Comparison of ENCODE assay signal across 8 cellular contexts in the genomic region with DNA sequence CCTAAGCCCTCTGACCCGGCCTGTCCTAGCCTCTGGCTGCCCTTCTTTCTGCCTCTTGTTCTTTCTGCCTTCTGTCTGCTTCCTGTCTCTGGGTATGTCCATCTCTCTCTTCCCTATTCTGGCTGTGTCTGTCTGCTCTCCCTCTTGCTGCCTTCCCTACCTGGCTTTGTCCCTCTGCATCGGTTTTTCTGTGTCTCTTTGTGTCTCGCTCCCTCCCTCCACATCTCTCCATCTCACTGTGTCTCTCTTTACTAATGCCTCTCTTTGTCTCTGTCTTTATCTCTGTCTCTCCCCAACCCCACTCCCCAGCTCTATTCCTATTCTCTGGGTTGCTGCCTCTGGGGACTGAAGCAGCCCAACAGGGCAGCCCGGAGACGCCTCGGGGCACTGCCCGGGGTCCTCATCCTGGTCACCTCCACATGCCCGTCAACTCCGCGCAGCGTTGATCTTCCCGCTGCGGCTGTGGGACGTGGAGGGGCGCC. TPM values are rescaled to one million over a fixed set of nuclear protein-coding genes. Genes with fewer than 3 reads are reported as not detected.
DNase-seq lines count a peak whose midpoint lies in the region; ATAC-seq, FAIRE-seq and TF ChIP-seq lines count a peak whose summit lies in the region.

No MANE protein-coding gene starts in this region.

- H3K4ac ChIP-seq in IMR-90 (ENCODE audit: low read depth, low read length) = peak overlapping the region; percentile 98

- H3K4me3 ChIP-seq in IMR-90 (ENCODE audit: insufficient read depth, low read depth, low read length) = peak overlapping the region; percentile 55
- peak overlapping the region; percentile 64 for H3K4me3 ChIP-seq in astrocyte (ENCODE audit: insufficient read depth, low read depth, low read length)
- peak overlapping the region; percentile 60 to 65 for H3K4me3 ChIP-seq in mucosa of rectum (ENCODE audit: low read length in 2 of 2)

- dilution Hi-C loops in IMR-90 (cut with HindIII; ENCODE audit: low sequenced_read_pairs, unreplicated experiment) = no loop called here

- CTCF ChIA-PET in IMR-90 (lab: Yijun Ruan, JAX) = interaction anchor here (0.6 to 5.8 kb wide), 6 partner anchors 10 to 214 kb away, joined by 3 to 47 read pairs (median 4); a partner anchor contains a TSS

- peak overlapping the region; percentile 22 for H2BK5ac ChIP-seq in IMR-90 (ENCODE audit: low read depth, low read length, poor library complexity, severe bottlenecking)

- H3K4me2 ChIP-seq in IMR-90 (ENCODE audit: low read depth, low read length) (peak overlapping the region; percentile 92), astrocyte (ENCODE audit: low read length) (peak overlapping the region; percentile 94)

- H3K27me3 Mint-ChIP-seq in astrocyte (ENCODE audit: low read depth, unreplicated experiment) = peaks cover 29% of the 10 kb centered on the region

- 5% methylated on average over 9 of the region's 15 CpGs; no CpG with 5 or more reads in 1 of the 2 experiments for WGBS in IMR-90 (ENCODE audit: extremely low coverage in 2 of 2, insufficient read length in 1 of 2), 2 experiments

- peak overlapping the region; percentile 95 for H3K27ac Mint-ChIP-seq in astrocyte (ENCODE audit: unreplicated experiment)

- H3K9me3 Mint-ChIP-seq in astrocyte (ENCODE audit: unreplicated experiment) = no peaks in the 10 kb centered on the region

- H3K79me1 ChIP-seq in IMR-90 (ENCODE audit: low read depth in 1 of 2, low read length in 2 of 2) = peaks cover 0 to 10% of the 10 kb centered on the region in 2 experiments; a peak in 1 of 4 replicates

- peak overlapping the region; percentile 16; the same call in 1 of the 3 replicates for H2BK15ac ChIP-seq in IMR-90 (ENCODE audit: low read depth, low read length)

- H3K14ac ChIP-seq in IMR-90 (replicated peaks; ENCODE audit: low read depth, low read length) = peak overlapping the region; percentile 94

- H2AK5ac ChIP-seq in IMR-90 (ENCODE audit: low read depth, low read length) = peak overlapping the region; percentile 93

- POLR2A ChIA-PET in IMR-90 (lab: Charles Lee; ENCODE audit: unreplicated experiment) = interaction anchor here (0.5 to 1.9 kb wide), 4 partner anchors 10 to 377 kb away, joined by 3 to 8 read pairs (median 6); a partner anchor contains a TSS

- TF ChIP-seq RAD21 in IMR-90 (IDR thresholded peaks at IDR 0.05; ENCODE audit: low read length) = no peak

- H3K27ac ChIP-seq in IMR-90 (ENCODE audit: insufficient read depth, low read length) (peak overlapping the region; percentile 73), astrocyte (ENCODE audit: low read depth, low read length) (no peak overlapping the region), mucosa of rectum (ENCODE audit: low read depth in 2 of 2, low read length in 2 of 2) (no peak overlapping the region)

- H3K4me1 ChIP-seq in IMR-90 (ENCODE audit: control insufficient read depth, insufficient read depth, low read length) = peaks cover 17% of the 10 kb centered on the region
- H3K4me1 ChIP-seq in astrocyte (ENCODE audit: insufficient read depth, low read length) = peaks cover 34% of the 10 kb centered on the region
- H3K4me1 ChIP-seq in mucosa of rectum (ENCODE audit: control insufficient read depth in 2 of 2, insufficient read depth in 2 of 2, low read length in 2 of 2) = peaks cover 36 to 52% of the 10 kb centered on the region in 2 donors

- H3K4me3 Mint-ChIP-seq in astrocyte (ENCODE audit: unreplicated experiment) = peak overlapping the region; percentile 87

- peak overlapping the region; percentile 62 for H4K5ac ChIP-seq in IMR-90 (ENCODE audit: low read depth, low read length)

- BruUV-seq in IMR-90 (replicated peaks; lab: Mats Ljungman, UMichigan) = TSS peak; percentile 36

- H3K18ac ChIP-seq in IMR-90 (ENCODE audit: low read depth, low read length) = peak overlapping the region; percentile 12

- ATAC-seq in IMR-90 (ENCODE audit: low read depth) (peak; percentile 2), GM21360 (IDR thresholded peaks at IDR 0.05; ENCODE audit: unreplicated experiment) (no peak)

- peak; percentile 83 for DNase-seq in DMS53 (lab: John Stamatoyannopoulos, UW)
- no peak for DNase-seq in IMR-90
- no peak for DNase-seq in astrocyte (ENCODE audit: low read depth)
- no peak for DNase-seq in RKO (ENCODE audit: low spot score)
- DNase-seq in cortex of kidney (lab: John Stamatoyannopoulos, UW) = no peak
- DNase-seq in midbrain (lab: John Stamatoyannopoulos, UW) = no peak

- FAIRE-seq in astrocyte (lab: Jason Lieb, UNC) = no peak

- peak overlapping the region; percentile 96 for H2AK9ac ChIP-seq in IMR-90 (replicated peaks; ENCODE audit: low read depth, low read length, poor library complexity)

- H4K20me1 ChIP-seq in IMR-90 (ENCODE audit: insufficient read depth, low read length) (peaks cover 39% of the 10 kb centered on the region; the same call in 1 of the 2 replicates), astrocyte (ENCODE audit: insufficient read depth, low read length) (peaks cover 39% of the 10 kb centered on the region)

- TF ChIP-seq CTCF in IMR-90 (conservative IDR thresholded peaks at IDR 0.05; ENCODE audit: low read depth, low read length) (no peak), astrocyte (IDR thresholded peaks at IDR 0.05; ENCODE audit: insufficient read depth, low read depth, low read length) (no peak)

- in situ Hi-C loops in IMR-90 (cut with MboI; ENCODE audit: low sequenced_read_pairs) = no loop called here

- peak overlapping the region; percentile 98 for H3K23ac ChIP-seq in IMR-90 (ENCODE audit: low read depth, low read length)

- peaks cover 33% of the 10 kb centered on the region for H3K4me1 Mint-ChIP-seq in astrocyte (ENCODE audit: low read depth, unreplicated experiment)

- H3K9me1 ChIP-seq in IMR-90 (ENCODE audit: insufficient read depth, low read length) = peaks cover 7% of the 10 kb centered on the region; the same call in 1 of the 2 replicates

- no peak for TF ChIP-seq POLR2A in IMR-90 (IDR thresholded peaks at IDR 0.05; ENCODE audit: low read depth, low read length)

- H3K9ac ChIP-seq in IMR-90 (ENCODE audit: low read depth, low read length) (peak overlapping the region; percentile 93), astrocyte (ENCODE audit: low read length) (peak overlapping the region; percentile 70), mucosa of rectum (ENCODE audit: low read depth in 1 of 2, low read length in 2 of 2) (no peak overlapping the region)

- H4K91ac ChIP-seq in IMR-90 (ENCODE audit: insufficient read depth, low read depth, low read length) = peak overlapping the region; percentile 94

- H2BK20ac ChIP-seq in IMR-90 (ENCODE audit: low read depth, low read length) = no peak overlapping the region

- H3K27me3 ChIP-seq in IMR-90 (ENCODE audit: control insufficient read depth, insufficient read depth, low read length) = peaks cover 6% of the 10 kb centered on the region; the same call in 1 of the 2 replicates
- H3K27me3 ChIP-seq in astrocyte (ENCODE audit: insufficient read depth, low read length) = peaks cover 32% of the 10 kb centered on the region
- H3K27me3 ChIP-seq in mucosa of rectum (ENCODE audit: control insufficient read depth in 2 of 2, insufficient read depth in 2 of 2, low read length in 2 of 2) = peaks cover 52 to 58% of the 10 kb centered on the region in 2 donors

- H3K9me3 ChIP-seq in IMR-90 (ENCODE audit: control insufficient read depth, insufficient read depth, low read length) (no peaks in the 10 kb centered on the region), astrocyte (ENCODE audit: insufficient read depth, low read depth, low read length) (no peaks in the 10 kb centered on the region), mucosa of rectum (ENCODE audit: control insufficient read depth in 2 of 2, low read length in 2 of 2) (no peaks in the 10 kb centered on the region)

- no peaks in the 10 kb centered on the region for H3K79me2 ChIP-seq in astrocyte (ENCODE audit: insufficient read depth, low read length)

- H2AFZ ChIP-seq in IMR-90 (replicated peaks; ENCODE audit: low read length, poor library complexity) (peak overlapping the region; percentile 92), astrocyte (ENCODE audit: low read depth, low read length) (peak overlapping the region; percentile 57)

- intact Hi-C loops in IMR-90 (cut with micrococcal nuclease) = loop anchor here (1.0 to 5.0 kb wide), 3 partner anchors 26 to 172 kb away; a partner anchor contains a TSS

- peak overlapping the region; percentile 94 to 95 for H4K8ac ChIP-seq in IMR-90 (ENCODE audit: low read depth in 2 of 2, low read length in 2 of 2)

- H3K36me3 ChIP-seq in IMR-90 (ENCODE audit: control insufficient read depth, insufficient read depth, low read length) (peaks cover 6% of the 10 kb centered on the region; the same call in 1 of the 2 replicates), astrocyte (ENCODE audit: insufficient read depth, low read length) (no peaks in the 10 kb centered on the region), mucosa of rectum (ENCODE audit: control insufficient read depth in 2 of 2, insufficient read depth in 2 of 2, low read length in 2 of 2) (no peaks in the 10 kb centered on the region)

- peaks cover 8% of the 10 kb centered on the region for H3K36me3 Mint-ChIP-seq in astrocyte (ENCODE audit: low read depth, unreplicated experiment)

- H3K56ac ChIP-seq in IMR-90 (ENCODE audit: extremely low read depth, insufficient read depth, low read length) = peak overlapping the region; percentile 69

- H2BK120ac ChIP-seq in IMR-90 (ENCODE audit: low read depth, low read length) = peak overlapping the region; percentile 63; the same call in 1 of the 2 replicates

TF ChIP-seq in IMR-90, 13 proteins besides CTCF, POLR2A, EP300 and RAD21 (continues in another document):
- TF ChIP-seq CHD1 (IDR thresholded peaks at IDR 0.05; ENCODE audit: low read depth, low read length) = no peak
- TF ChIP-seq FOS (IDR thresholded peaks at IDR 0.05; ENCODE audit: low read depth, low read length) = no peak
- no peak for TF ChIP-seq BHLHE40 (IDR thresholded peaks at IDR 0.05; ENCODE audit: low read depth, low read length)
- TF ChIP-seq MAFK (IDR thresholded peaks at IDR 0.05; ENCODE audit: low read depth, low read length) = no peak
- no peak for TF ChIP-seq MAZ (IDR thresholded peaks at IDR 0.05; ENCODE audit: borderline replicate concordance, low read depth, low read length)
- TF ChIP-seq RFX5 (IDR thresholded peaks at IDR 0.05; ENCODE audit: low read depth, low read length) = no peak

RNA-seq across cellular contexts. Expression of a gene that starts 10.1 kb away (rescaled TPM):
- total RNA-seq in IMR-90 (2012; rRNA removed) (225 and 266 TPM in 2 replicates), astrocyte (197 and 217 TPM in 2 replicates)
- 302 and 364 TPM in 2 replicates for polyA plus RNA-seq in IMR-90 (2012; rRNA removed)
- polyA plus RNA-seq in IMR-90 (2012; cell fraction: cytosol; rRNA removed) = 201 and 323 TPM in 2 replicates
- polyA plus RNA-seq in IMR-90 (2012; cell fraction: nucleus; rRNA removed; ENCODE audit: low replicate concordance) = 303 and 511 TPM in 2 replicates

RNA-seq across cellular contexts. Expression of a gene that starts 11.4 kb away (rescaled TPM):
- total RNA-seq in IMR-90 (2012; rRNA removed) (under 0.01 and 0.18 TPM in 2 replicates), astrocyte (0.75 and 0.82 TPM in 2 replicates)
- 0.67 and 0.80 TPM in 2 replicates for polyA plus RNA-seq in IMR-90 (2012; rRNA removed)
- 0.13 and 0.66 TPM in 2 replicates for polyA plus RNA-seq in IMR-90 (2012; cell fraction: cytosol; rRNA removed)
- 2.9 and 4.4 TPM in 2 replicates for polyA plus RNA-seq in IMR-90 (2012; cell fraction: nucleus; rRNA removed; ENCODE audit: low replicate concordance)

RNA-seq across cellular contexts. Expression of a gene that starts 23.0 kb away (rescaled TPM):
- total RNA-seq in IMR-90 (2012; rRNA removed) (0.36 and 0.56 TPM in 2 replicates), astrocyte (14.5 and 22.3 TPM in 2 replicates)
- polyA plus RNA-seq in IMR-90 (2012; rRNA removed) = 3.3 and 3.8 TPM in 2 replicates
- polyA plus RNA-seq in IMR-90 (2012; cell fraction: cytosol; rRNA removed) = 4.8 and 7.5 TPM in 2 replicates
- 3.3 and 5.8 TPM in 2 replicates for polyA plus RNA-seq in IMR-90 (2012; cell fraction: nucleus; rRNA removed; ENCODE audit: low replicate concordance)

Comparison
In these comparisons a context has a peak if more than half of its experiments do, and no peak if none do; other contexts are left out.
1. H3K9ac ChIP-seq: peak in IMR-90 (single experiment) and astrocyte (single experiment); none in mucosa of rectum (0 of 2).
2. Peak in every context shown above with its lines, with median percentiles within 50 percentile points of each other: H3K4me3 ChIP-seq.